Comparison of ENCODE assay signal across 9 cellular contexts in the genomic region with DNA sequence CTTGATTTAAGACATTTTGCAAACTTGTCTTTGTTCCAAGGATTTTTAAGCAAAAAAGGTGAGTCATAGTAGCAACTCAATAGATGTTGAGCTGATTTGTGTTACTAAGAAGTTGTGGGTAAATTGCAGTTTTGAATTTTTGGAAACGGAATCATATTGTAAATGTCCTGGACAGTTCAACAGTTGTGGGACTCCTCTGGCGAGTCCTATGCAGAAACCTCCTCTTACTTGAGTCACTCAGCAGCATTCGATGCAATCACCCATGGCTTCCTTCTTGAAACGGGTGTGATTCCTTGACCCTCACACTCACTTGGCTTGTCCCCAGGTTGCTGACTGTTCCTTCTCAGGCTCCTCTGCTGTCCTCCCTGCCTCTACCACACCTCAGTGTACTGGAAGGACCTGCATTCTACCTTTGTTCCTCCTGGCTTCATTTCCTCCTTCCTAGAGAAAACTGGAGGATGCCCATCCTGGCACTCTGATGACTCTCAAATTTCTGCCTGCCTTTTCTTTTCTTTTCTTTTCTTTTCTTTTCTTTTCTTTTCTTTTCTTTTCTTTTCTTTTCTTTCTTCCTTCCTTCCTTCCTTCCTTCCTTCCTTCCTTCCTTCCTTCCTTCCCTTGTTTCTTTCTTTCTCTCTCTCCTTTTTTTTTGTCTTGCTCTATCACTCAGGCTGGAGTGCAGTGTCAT. TPM values are rescaled to one million over a fixed set of nuclear protein-coding genes. Genes with fewer than 3 reads are reported as not detected.
A peak's percentile ranks its signal among the peaks of the same experiment; 100 is the strongest.
DNase-seq lines count a peak whose midpoint lies in the region; ATAC-seq lines count a peak whose summit lies in the region.
"Had no signal": no experiment of that assay in that cellular context is flagged by ENCODE, and none has a peak within 500 bp of the region (broad histone marks: within the 10 kb centered on the region; RNA-seq: fewer than 3 reads in every experiment).

No MANE protein-coding gene starts in this region.

- DNase-seq in ACHN (peak; percentile 33), H4 (ENCODE audit: low spot score) (peak; percentile 50), amniotic epithelial cell (ENCODE audit: low read depth) (peak; percentile 71), left colon (peak in 1 of 2 donors; percentile 33), HAP-1 (ENCODE audit: low spot score in 2 of 2) (no peak), DMS153 (lab: John Stamatoyannopoulos, UW) (no peak)
- DNase-seq: NCI-H2227 treated with DMSO at 0.1 percent for 48 hours had no signal

- intact Hi-C loops in left colon (cut with DNase I, micrococcal nuclease) = no loop called here

- H3K4me1 ChIP-seq in HAP-1 = peaks cover 7% of the 10 kb centered on the region; the same call in 1 of the 2 replicates

- in situ Hi-C loops in ACHN (cut with HindIII; ENCODE audit: low pct_ligation_motif_present, low pct_unique_long_range_greater_than_20kb, low sequenced_read_pairs) = no loop called here
- in situ Hi-C loops in HAP-1 (cut with MboI; ENCODE audit: low sequenced_read_pairs) = no loop called here

- H3K9me3 ChIP-seq in HAP-1 = no peaks in the 10 kb centered on the region

- no peak overlapping the region for H3K4me3 ChIP-seq in HAP-1

- peaks cover 12% of the 10 kb centered on the region for H3K27me3 ChIP-seq in HAP-1 (ENCODE audit: low read depth)

- H3K36me3 ChIP-seq in HAP-1 (replicated peaks) = no peaks in the 10 kb centered on the region

- peak; percentile 66 for ATAC-seq in left colon
- no peak for ATAC-seq in GM18498 (IDR thresholded peaks at IDR 0.05; ENCODE audit: unreplicated experiment)
- no peak for ATAC-seq in HG03565 (IDR thresholded peaks at IDR 0.05; ENCODE audit: unreplicated experiment)

RNA-seq across cellular contexts. Expression of a gene that starts 52.8 kb away (rescaled TPM):
- 18.4 and 26.1 TPM in 2 replicates for total RNA-seq in H4 (2014; rRNA removed; shearing (Covaris generic))
- 1 to 10 TPM in 1 of 2 donors, under 1 TPM in 1; 0.49 to 1.5 TPM for total RNA-seq in left colon

Comparison
In these comparisons a context has a peak if more than half of its experiments do, and no peak if none do; other contexts are left out.
1. DNase-seq: peak in ACHN (single experiment), H4 (single experiment) and amniotic epithelial cell (single experiment); none in HAP-1 (0 of 2) and DMS153 (single experiment).